Comparison of ENCODE assay signal across 11 cellular contexts in the genomic region with DNA sequence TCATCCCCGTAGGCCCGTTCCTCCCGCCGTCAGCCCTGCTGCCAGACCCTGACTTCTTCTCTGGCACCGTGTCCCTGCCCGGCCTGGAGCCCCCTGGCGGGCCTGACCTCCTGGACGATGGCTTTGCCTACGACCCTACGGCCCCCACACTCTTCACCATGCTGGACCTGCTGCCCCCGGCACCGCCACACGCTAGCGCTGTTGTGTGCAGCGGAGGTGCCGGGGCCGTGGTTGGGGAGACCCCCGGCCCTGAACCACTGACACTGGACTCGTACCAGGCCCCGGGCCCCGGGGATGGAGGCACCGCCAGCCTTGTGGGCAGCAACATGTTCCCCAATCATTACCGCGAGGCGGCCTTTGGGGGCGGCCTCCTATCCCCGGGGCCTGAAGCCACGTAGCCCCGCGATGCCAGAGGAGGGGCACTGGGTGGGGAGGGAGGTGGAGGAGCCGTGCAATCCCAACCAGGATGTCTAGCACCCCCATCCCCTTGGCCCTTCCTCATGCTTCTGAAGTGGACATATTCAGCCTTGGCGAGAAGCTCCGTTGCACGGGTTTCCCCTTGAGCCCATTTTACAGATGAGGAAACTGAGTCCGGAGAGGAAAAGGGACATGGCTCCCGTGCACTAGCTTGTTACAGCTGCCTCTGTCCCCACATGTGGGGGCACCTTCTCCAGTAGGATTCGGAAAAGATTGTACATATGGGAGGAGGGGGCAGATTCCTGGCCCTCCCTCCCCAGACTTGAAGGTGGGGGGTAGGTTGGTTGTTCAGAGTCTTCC. TPM values are rescaled to one million over a fixed set of nuclear protein-coding genes. Genes with fewer than 3 reads are reported as not detected.
DNase-seq lines count a peak whose midpoint lies in the region; ATAC-seq, FAIRE-seq and TF ChIP-seq lines count a peak whose summit lies in the region.
"Had no signal": no experiment of that assay in that cellular context is flagged by ENCODE, and none has a peak within 500 bp of the region (broad histone marks: within the 10 kb centered on the region; RNA-seq: fewer than 3 reads in every experiment).

No MANE protein-coding gene starts in this region.

- H3K27me3 ChIP-seq in H7 (ENCODE audit: control insufficient read depth, insufficient read depth, low read length) (no peaks in the 10 kb centered on the region), K562 (ENCODE audit: control insufficient read depth in 2 of 2, insufficient read depth in 2 of 2, low read length in 2 of 2) (no peaks in the 10 kb centered on the region), osteoblast (ENCODE audit: insufficient read depth, low read length) (no peaks in the 10 kb centered on the region), sigmoid colon (no peaks in the 10 kb centered on the region)

- peaks cover 33% of the 10 kb centered on the region for H3K79me2 ChIP-seq in K562 (ENCODE audit: control insufficient read depth, insufficient read depth, low read length)
- peaks cover 33% of the 10 kb centered on the region for H3K79me2 ChIP-seq in osteoblast (ENCODE audit: insufficient read depth, low read length)

- no peak for FAIRE-seq in K562 (lab: Jason Lieb, UNC)

- H3K9ac ChIP-seq in K562 (ENCODE audit: insufficient read depth in 1 of 2, low read depth in 2 of 2, low read length in 2 of 2), result peak overlapping the region in 1 of 2 experiments; percentile 65; a peak in 2 of 4 replicates

- ATAC-seq in K562 (no peak), HG02938 (IDR thresholded peaks at IDR 0.05; ENCODE audit: unreplicated experiment) (no peak)

- peaks cover 20% of the 10 kb centered on the region for H3K36me3 ChIP-seq in H7 (replicated peaks; ENCODE audit: control insufficient read depth, insufficient read depth, low read length)
- H3K36me3 ChIP-seq in K562 (ENCODE audit: control insufficient read depth, insufficient read depth, low read length), result peaks cover 27% of the 10 kb centered on the region
- peaks cover 43% of the 10 kb centered on the region for H3K36me3 ChIP-seq in osteoblast (ENCODE audit: insufficient read depth, low read length)
- peaks cover 0 to 68% (median 19%) of the 10 kb centered on the region in 4 donors for H3K36me3 ChIP-seq in sigmoid colon

- TF ChIP-seq POLR2A in K562 (conservative IDR thresholded peaks at IDR 0.05) (no peak), sigmoid colon (IDR thresholded peaks at IDR 0.05) (no peak)

- POLR2A ChIA-PET in activated CD4-positive, alpha-beta T cell treated with anti-CD3 and anti-CD28 coated beads, Interleukin-2, amount 10 ng/mL, durations not matched to agents 7 days and 5 days (lab: Charles Lee), result interaction anchor here (0.5 kb wide), 1 partner anchor 148 kb away, joined by 3 read pairs; no protein-coding TSS in a partner anchor
- POLR2A ChIA-PET in K562 (lab: Yijun Ruan, JAX), result interaction anchor here (1.0 to 1.7 kb wide), 3 partner anchors 9 to 20 kb away, joined by 4 to 6 read pairs (median 4); no protein-coding TSS in a partner anchor

- H3K4me2 ChIP-seq in K562 (ENCODE audit: insufficient read depth, low read length) (no peak overlapping the region), osteoblast (ENCODE audit: insufficient read depth, low read length) (no peak overlapping the region)

- no peaks in the 10 kb centered on the region for H3K9me3 Mint-ChIP-seq in activated CD4-positive, alpha-beta T cell treated with anti-CD3 and anti-CD28 coated beads, Interleukin-2, amount 10 ng/mL, durations not matched to agents 7 days and 5 days

- intact Hi-C loops in K562 (cut with micrococcal nuclease), result no loop called here
- intact Hi-C loops in sigmoid colon (cut with DNase I), result loop anchor here (2.0 to 5.0 kb wide), 3 partner anchors 35 to 55 kb away; a partner anchor contains a TSS

- peaks cover 34% of the 10 kb centered on the region for H3K4me1 Mint-ChIP-seq in activated CD4-positive, alpha-beta T cell treated with anti-CD3 and anti-CD28 coated beads, Interleukin-2, amount 10 ng/mL, durations not matched to agents 7 days and 5 days

- no TSS peak for BruUV-seq in K562 (replicated peaks; lab: Mats Ljungman, UMichigan)

- H3K36me3 Mint-ChIP-seq in activated CD4-positive, alpha-beta T cell treated with anti-CD3 and anti-CD28 coated beads, Interleukin-2, amount 10 ng/mL, durations not matched to agents 7 days and 5 days (ENCODE audit: low read depth), result peaks cover 48% of the 10 kb centered on the region

- 84% methylated on average over 32 of the region's 37 CpGs for WGBS in K562 (ENCODE audit: insufficient coverage, low coverage, missing lambda C conversion rate)
- 93 to 95% methylated on average over 37 of the region's 37 CpGs for WGBS in sigmoid colon, 2 donors

- CTCF ChIA-PET in activated CD4-positive, alpha-beta T cell treated with anti-CD3 and anti-CD28 coated beads, Interleukin-2, amount 10 ng/mL, durations not matched to agents 7 days and 5 days (lab: Charles Lee), result interaction anchor here (4.6 kb wide), 1 partner anchor 22 kb away, joined by 19 read pairs; no protein-coding TSS in a partner anchor
- CTCF ChIA-PET in K562 (lab: Yijun Ruan, JAX; ENCODE audit: low intra/inter-chr PET ratio), result no interaction called here

- no peak overlapping the region for H3K4me3 ChIP-seq in H7 (ENCODE audit: insufficient read depth, low read depth, low read length)
- H3K4me3 ChIP-seq in K562, result no peak overlapping the region
- H3K4me3 ChIP-seq in osteoblast (ENCODE audit: insufficient read depth, low read length), result no peak overlapping the region
- H3K4me3 ChIP-seq in sigmoid colon, result no peak overlapping the region

- H3K27ac Mint-ChIP-seq in activated CD4-positive, alpha-beta T cell treated with anti-CD3 and anti-CD28 coated beads, Interleukin-2, amount 10 ng/mL, durations not matched to agents 7 days and 5 days, result peak overlapping the region; percentile 25

- H2AFZ ChIP-seq in K562 (ENCODE audit: low read depth, low read length) (no peak overlapping the region), osteoblast (ENCODE audit: low read length) (no peak overlapping the region)

- H3K4me3 Mint-ChIP-seq in activated CD4-positive, alpha-beta T cell treated with anti-CD3 and anti-CD28 coated beads, Interleukin-2, amount 10 ng/mL, durations not matched to agents 7 days and 5 days, result peak overlapping the region; percentile 95

- TF ChIP-seq CTCF in K562 (IDR thresholded peaks at IDR 0.05 in 2 of 3, conservative IDR thresholded peaks at IDR 0.05 in 1 of 3; ENCODE audit: insufficient read depth in 2 of 3, low read depth in 1 of 3, low read length in 3 of 3) (no peak), osteoblast (IDR thresholded peaks at IDR 0.05; ENCODE audit: extremely low read depth, low read depth, low read length) (no peak), sigmoid colon (IDR thresholded peaks at IDR 0.05) (no peak)

- TF ChIP-seq EP300 in K562 (IDR thresholded peaks at IDR 0.05; ENCODE audit: low read length), result no peak
- TF ChIP-seq EP300 in sigmoid colon (IDR thresholded peaks at IDR 0.05), result no peak

- peaks cover 5% of the 10 kb centered on the region for H3K9me1 ChIP-seq in K562 (ENCODE audit: control insufficient read depth, insufficient read depth, low read length)

- peaks cover 3% of the 10 kb centered on the region; the same call in 1 of the 2 replicates for H3K9me3 ChIP-seq in K562 (replicated peaks; ENCODE audit: control insufficient read depth, insufficient read depth, low read depth, low read length)
- no peaks in the 10 kb centered on the region for H3K9me3 ChIP-seq in osteoblast (ENCODE audit: low read depth, low read length)
- H3K9me3 ChIP-seq in sigmoid colon, result no peaks in the 10 kb centered on the region

- H4K20me1 ChIP-seq in K562 (replicated peaks; ENCODE audit: control insufficient read depth, insufficient read depth, low read length) (peaks cover 22% of the 10 kb centered on the region), osteoblast (ENCODE audit: insufficient read depth, low read length) (peaks cover 26% of the 10 kb centered on the region)

- TF ChIP-seq RAD21 in K562 (CRISPR knock-in tag; conservative IDR thresholded peaks at IDR 0.05 in 1 of 2, IDR thresholded peaks at IDR 0.05 in 1 of 2), result no peak

- no peaks in the 10 kb centered on the region for H3K27me3 Mint-ChIP-seq in activated CD4-positive, alpha-beta T cell treated with anti-CD3 and anti-CD28 coated beads, Interleukin-2, amount 10 ng/mL, durations not matched to agents 7 days and 5 days

- no peak for DNase-seq in activated CD4-positive, alpha-beta T cell treated with anti-CD3 and anti-CD28 coated beads, Interleukin-2, amount 10 ng/mL, durations not matched to agents 7 days and 5 days
- no peak for DNase-seq in activated CD4-positive, alpha-beta T cell treated with anti-CD3 and anti-CD28 coated beads, Interleukin-2, amount 50 U/mL, for 4 hours
- DNase-seq in H7 (peak; percentile 54), K562 (ENCODE audit: extremely low read depth in 1 of 4, low spot score in 3 of 4) (no peak), osteoblast (ENCODE audit: insufficient read length, low spot score, missing footprints) (peak; percentile 54), sigmoid colon (no peak)
- DNase-seq in effector CD4-positive, alpha-beta T cell, result no peak
- DNase-seq: hippocampal formation, MM.1S had no signal

- in situ Hi-C loops in K562 (cut with MboI), result no loop called here

- H3K4me1 ChIP-seq in K562 (replicated peaks in 1 of 2; ENCODE audit: control insufficient read depth in 2 of 2, insufficient read depth in 2 of 2, low read length in 2 of 2), result peaks cover 11 to 38% of the 10 kb centered on the region in 2 experiments; a peak in 4 of 5 replicates
- peaks cover 11% of the 10 kb centered on the region for H3K4me1 ChIP-seq in osteoblast (ENCODE audit: insufficient read depth, low read length)
- H3K4me1 ChIP-seq in sigmoid colon, result peaks cover 0 to 37% (median 29%) of the 10 kb centered on the region in 4 donors

- H3K27ac ChIP-seq in K562 (ENCODE audit: extremely low read depth, low read depth, low read length) (no peak overlapping the region), osteoblast (ENCODE audit: low read depth, low read length) (no peak overlapping the region), sigmoid colon (peak overlapping the region in 1 of 4 donors; percentile 94)

RNA-seq across cellular contexts. Expression of a gene that starts 1.3 kb away (rescaled TPM):
- 100 to 1,000 TPM; 101 to 109 TPM for total RNA-seq in activated CD4-positive, alpha-beta T cell treated with anti-CD3 and anti-CD28 coated beads, Interleukin-2, amount 10 ng/mL, durations not matched to agents 7 days and 5 days
- total RNA-seq in H7 (2014; rRNA removed; shearing (Covaris generic)), result 31.4 and 35.2 TPM in 2 replicates
- total RNA-seq in K562 (2011; cell fraction: chromatin; rRNA removed; ENCODE audit: low replicate concordance), result 297 and 460 TPM in 2 replicates
- total RNA-seq in K562 (2011; cell fraction: nucleolus; rRNA removed), result 224 and 226 TPM in 2 replicates
- total RNA-seq in K562 (2011; cell fraction: nucleoplasm; rRNA removed), result 233 and 263 TPM in 2 replicates
- total RNA-seq in K562 (2014; rRNA removed), result 56.7 and 74.5 TPM in 2 replicates
- total RNA-seq in K562 (2014; rRNA removed; fragmentation: Illumina TruSeq; extraction: Trizol), result 31.1 and 34.6 TPM in 2 replicates
- 46.4 and 46.7 TPM in 2 replicates for total RNA-seq in K562 (2015; rRNA removed; fragmentation: Illumina TruSeq; extraction: Trizol)
- 81.6 and 86.3 TPM in 2 replicates for total RNA-seq in K562 (2021)
- 34.4 and 55.3 TPM in 2 replicates for polyA plus RNA-seq in K562 (2011; rRNA removed)
- 18.3 and 19.8 TPM in 2 replicates for polyA plus RNA-seq in K562 (2011; cell fraction: cytosol; rRNA removed)
- 277 and 310 TPM in 2 replicates for polyA plus RNA-seq in K562 (2011; cell fraction: nucleus; rRNA removed)
- polyA plus RNA-seq in K562 (2012), result 71.3 and 94.7 TPM in 2 replicates
- polyA plus RNA-seq in K562 (2014; fragmentation: Illumina TruSeq; extraction: Trizol), result 44.0 and 45.2 TPM in 2 replicates
- polyA plus RNA-seq in K562 (2014; fragmentation: Nextera tagmentation; extraction: Ambion mirVana), result 1 to 10 TPM in 1 of 2 experiments, under 1 TPM in 1; 0.94 to 1.2 TPM
- polyA plus RNA-seq in K562 (2014; rRNA removed), result 72.2 and 80.0 TPM in 2 replicates
- polyA minus RNA-seq in K562 (2011; rRNA and poly(A)+ RNA removed), result 25.8 and 29.7 TPM in 2 replicates
- polyA minus RNA-seq in K562 (2011; cell fraction: cytosol; rRNA and poly(A)+ RNA removed), result 18.8 and 19.3 TPM in 2 replicates
- 39.9 and 51.1 TPM in 2 replicates for polyA minus RNA-seq in K562 (2011; cell fraction: nucleus; rRNA and poly(A)+ RNA removed)
- 17.0 and 17.1 TPM in 2 replicates for total RNA-seq in osteoblast
- total RNA-seq in sigmoid colon, result 100 to 1,000 TPM in 1 of 4 donors, 10 to 100 TPM in 3; 61.9 to 157 (median 73.7) TPM
- 10 to 100 TPM; 19.0 to 70.8 (median 19.2) TPM for polyA plus RNA-seq in sigmoid colon

RNA-seq across cellular contexts. Expression of a gene that starts 36.3 kb away (rescaled TPM):
- total RNA-seq in activated CD4-positive, alpha-beta T cell treated with anti-CD3 and anti-CD28 coated beads, Interleukin-2, amount 10 ng/mL, durations not matched to agents 7 days and 5 days, result 10 to 100 TPM; 16.8 to 20.0 TPM
- total RNA-seq in H7 (2014; rRNA removed; shearing (Covaris generic)), result 2.7 and 4.1 TPM in 2 replicates
- 1.5 TPM in 1 of 2 replicates, not detected in the other for total RNA-seq in K562 (2011; cell fraction: chromatin; rRNA removed; ENCODE audit: low replicate concordance)
- 0.67 and 0.92 TPM in 2 replicates for total RNA-seq in K562 (2011; cell fraction: nucleolus; rRNA removed)
- 0.88 and 1.2 TPM in 2 replicates for total RNA-seq in K562 (2011; cell fraction: nucleoplasm; rRNA removed)
- total RNA-seq in K562 (2014; rRNA removed), result 0.24 and 0.95 TPM in 2 replicates
- total RNA-seq in K562 (2014; rRNA removed; fragmentation: Illumina TruSeq; extraction: Trizol), result 0.15 and 0.29 TPM in 2 replicates
- 0.08 and 0.18 TPM in 2 replicates for total RNA-seq in K562 (2015; rRNA removed; fragmentation: Illumina TruSeq; extraction: Trizol)
- total RNA-seq in K562 (2021), result 0.89 and 1.1 TPM in 2 replicates
- polyA plus RNA-seq in K562 (2011; rRNA removed), result 0.24 and 0.35 TPM in 2 replicates
- 0.25 and 1.1 TPM in 2 replicates for polyA plus RNA-seq in K562 (2011; cell fraction: cytosol; rRNA removed)
- polyA plus RNA-seq in K562 (2011; cell fraction: nucleus; rRNA removed), result 0.41 and 0.68 TPM in 2 replicates
- polyA plus RNA-seq in K562 (2012), result 1.1 and 3.7 TPM in 2 replicates
- 0.17 and 0.28 TPM in 2 replicates for polyA plus RNA-seq in K562 (2014; fragmentation: Illumina TruSeq; extraction: Trizol)
- polyA plus RNA-seq in K562 (2014; fragmentation: Nextera tagmentation; extraction: Ambion mirVana), result not detected
- polyA plus RNA-seq in K562 (2014; rRNA removed), result 1.1 and 2.1 TPM in 2 replicates
- 0.24 and 0.35 TPM in 2 replicates for polyA minus RNA-seq in K562 (2011; rRNA and poly(A)+ RNA removed)
- polyA minus RNA-seq in K562 (2011; cell fraction: cytosol; rRNA and poly(A)+ RNA removed), result 0.57 and 1.4 TPM in 2 replicates
- polyA minus RNA-seq in K562 (2011; cell fraction: nucleus; rRNA and poly(A)+ RNA removed), result 0.11 and 0.54 TPM in 2 replicates
- total RNA-seq in osteoblast, result 8.5 and 9.8 TPM in 2 replicates
- total RNA-seq in sigmoid colon, result 10 to 100 TPM in 1 of 4 donors, 1 to 10 TPM in 3; 3.2 to 16.7 (median 4.1) TPM
- 10 to 100 TPM; 21.0 to 50.2 (median 30.0) TPM for polyA plus RNA-seq in sigmoid colon

RNA-seq across cellular contexts. Expression of a gene that starts 38.7 kb away (rescaled TPM):
- total RNA-seq in activated CD4-positive, alpha-beta T cell treated with anti-CD3 and anti-CD28 coated beads, Interleukin-2, amount 10 ng/mL, durations not matched to agents 7 days and 5 days, result 1 to 10 TPM; 4.0 to 4.1 TPM
- total RNA-seq in H7 (2014; rRNA removed; shearing (Covaris generic)), result 2.6 and 4.2 TPM in 2 replicates
- 0.25 and 1.9 TPM in 2 replicates for total RNA-seq in K562 (2011; cell fraction: chromatin; rRNA removed; ENCODE audit: low replicate concordance)
- 2.4 and 3.5 TPM in 2 replicates for total RNA-seq in K562 (2011; cell fraction: nucleolus; rRNA removed)
- 0.92 and 1.3 TPM in 2 replicates for total RNA-seq in K562 (2011; cell fraction: nucleoplasm; rRNA removed)
- total RNA-seq in K562 (2014; rRNA removed) (1.5 and 2.7 TPM in 2 replicates), K562 (2014; rRNA removed; fragmentation: Illumina TruSeq; extraction: Trizol) (0.07 TPM in 1 of 2 replicates, not detected in the other), K562 (2015; rRNA removed; fragmentation: Illumina TruSeq; extraction: Trizol) (0.54 and 0.72 TPM in 2 replicates), K562 (2021) (8.8 and 10.3 TPM in 2 replicates), osteoblast (under 0.01 TPM in 1 of 2 replicates, not detected in the other), sigmoid colon (1 to 10 TPM in 1 of 4 donors, under 1 TPM in 1, not detected in 2; 0.41 to 1.2 TPM)
- polyA plus RNA-seq in K562 (2011; rRNA removed) (0.13 and 0.28 TPM in 2 replicates), K562 (2014; fragmentation: Illumina TruSeq; extraction: Trizol) (0.39 and 2.0 TPM in 2 replicates), K562 (2014; fragmentation: Nextera tagmentation; extraction: Ambion mirVana) (under 1 TPM in 1 of 2 experiments, not detected in 1; 0.03 TPM), K562 (2014; rRNA removed) (2.0 and 2.4 TPM in 2 replicates), sigmoid colon (1 to 10 TPM; 2.8 to 5.4 (median 3.0) TPM)
- polyA plus RNA-seq in K562 (2011; cell fraction: cytosol; rRNA removed), result 0.24 and 1.1 TPM in 2 replicates
- 0.52 and 1.4 TPM in 2 replicates for polyA plus RNA-seq in K562 (2011; cell fraction: nucleus; rRNA removed)
- polyA plus RNA-seq in K562 (2012), result 3.2 and 3.6 TPM in 2 replicates
- 0.11 and 0.21 TPM in 2 replicates for polyA minus RNA-seq in K562 (2011; rRNA and poly(A)+ RNA removed)
- 2.0 and 3.5 TPM in 2 replicates for polyA minus RNA-seq in K562 (2011; cell fraction: cytosol; rRNA and poly(A)+ RNA removed)
- 0.94 and 1.00 TPM in 2 replicates for polyA minus RNA-seq in K562 (2011; cell fraction: nucleus; rRNA and poly(A)+ RNA removed)
- total RNA-seq: skeletal muscle tissue had no signal

RNA-seq across cellular contexts. Expression of a gene that starts 41.5 kb away (rescaled TPM):
- 10 to 100 TPM; 27.1 to 30.0 TPM for total RNA-seq in activated CD4-positive, alpha-beta T cell treated with anti-CD3 and anti-CD28 coated beads, Interleukin-2, amount 10 ng/mL, durations not matched to agents 7 days and 5 days
- total RNA-seq in H7 (2014; rRNA removed; shearing (Covaris generic)), result 72.2 and 77.0 TPM in 2 replicates
- total RNA-seq in K562 (2011; cell fraction: chromatin; rRNA removed; ENCODE audit: low replicate concordance), result 22.7 and 62.8 TPM in 2 replicates
- 37.2 and 43.2 TPM in 2 replicates for total RNA-seq in K562 (2011; cell fraction: nucleolus; rRNA removed)
- 26.5 and 32.7 TPM in 2 replicates for total RNA-seq in K562 (2011; cell fraction: nucleoplasm; rRNA removed)
- total RNA-seq in K562 (2014; rRNA removed), result 54.9 and 62.7 TPM in 2 replicates
- 31.3 and 33.0 TPM in 2 replicates for total RNA-seq in K562 (2014; rRNA removed; fragmentation: Illumina TruSeq; extraction: Trizol)
- total RNA-seq in K562 (2015; rRNA removed; fragmentation: Illumina TruSeq; extraction: Trizol), result 39.5 and 42.3 TPM in 2 replicates
- total RNA-seq in K562 (2021), result 60.7 and 62.6 TPM in 2 replicates
- 23.1 and 32.5 TPM in 2 replicates for polyA plus RNA-seq in K562 (2011; rRNA removed)
- polyA plus RNA-seq in K562 (2011; cell fraction: cytosol; rRNA removed), result 41.8 and 86.0 TPM in 2 replicates
- polyA plus RNA-seq in K562 (2011; cell fraction: nucleus; rRNA removed), result 34.9 and 43.7 TPM in 2 replicates
- 41.3 and 54.9 TPM in 2 replicates for polyA plus RNA-seq in K562 (2012)
- polyA plus RNA-seq in K562 (2014; fragmentation: Illumina TruSeq; extraction: Trizol), result 32.6 and 50.6 TPM in 2 replicates
- polyA plus RNA-seq in K562 (2014; fragmentation: Nextera tagmentation; extraction: Ambion mirVana), result 100 to 1,000 TPM in 1 of 2 experiments, 10 to 100 TPM in 1; 84.9 to 124 TPM
- 49.6 and 57.5 TPM in 2 replicates for polyA plus RNA-seq in K562 (2014; rRNA removed)
- polyA minus RNA-seq in K562 (2011; rRNA and poly(A)+ RNA removed), result 5.7 and 7.6 TPM in 2 replicates
- polyA minus RNA-seq in K562 (2011; cell fraction: cytosol; rRNA and poly(A)+ RNA removed), result 17.8 and 23.9 TPM in 2 replicates
- 7.9 and 11.3 TPM in 2 replicates for polyA minus RNA-seq in K562 (2011; cell fraction: nucleus; rRNA and poly(A)+ RNA removed)
- 8.3 and 14.8 TPM in 2 replicates for total RNA-seq in osteoblast
- 10 to 100 TPM; 10.3 to 18.2 (median 16.2) TPM for total RNA-seq in sigmoid colon
- polyA plus RNA-seq in sigmoid colon, result 10 to 100 TPM; 27.0 to 31.2 (median 30.6) TPM

RNA-seq across cellular contexts. Expression of a gene that starts 55.4 kb away (rescaled TPM):
- 10 to 100 TPM; 21.1 to 21.7 TPM for total RNA-seq in activated CD4-positive, alpha-beta T cell treated with anti-CD3 and anti-CD28 coated beads, Interleukin-2, amount 10 ng/mL, durations not matched to agents 7 days and 5 days
- 30.0 and 32.9 TPM in 2 replicates for total RNA-seq in H7 (2014; rRNA removed; shearing (Covaris generic))
- 32.7 and 64.0 TPM in 2 replicates for total RNA-seq in K562 (2011; cell fraction: chromatin; rRNA removed; ENCODE audit: low replicate concordance)
- total RNA-seq in K562 (2011; cell fraction: nucleolus; rRNA removed), result 49.9 and 53.4 TPM in 2 replicates
- total RNA-seq in K562 (2011; cell fraction: nucleoplasm; rRNA removed), result 37.0 and 42.9 TPM in 2 replicates
- total RNA-seq in K562 (2014; rRNA removed), result 20.3 and 38.6 TPM in 2 replicates
- 3.1 and 3.5 TPM in 2 replicates for total RNA-seq in K562 (2014; rRNA removed; fragmentation: Illumina TruSeq; extraction: Trizol)
- 7.9 and 8.4 TPM in 2 replicates for total RNA-seq in K562 (2015; rRNA removed; fragmentation: Illumina TruSeq; extraction: Trizol)
- 16.4 and 17.6 TPM in 2 replicates for total RNA-seq in K562 (2021)
- 7.3 and 8.0 TPM in 2 replicates for polyA plus RNA-seq in K562 (2011; rRNA removed)
- polyA plus RNA-seq in K562 (2011; cell fraction: cytosol; rRNA removed), result 7.1 and 13.5 TPM in 2 replicates
- polyA plus RNA-seq in K562 (2011; cell fraction: nucleus; rRNA removed), result 51.3 and 83.8 TPM in 2 replicates
- 18.5 and 23.4 TPM in 2 replicates for polyA plus RNA-seq in K562 (2012)
- 2.7 and 5.0 TPM in 2 replicates for polyA plus RNA-seq in K562 (2014; fragmentation: Illumina TruSeq; extraction: Trizol)
- under 1 TPM; 0.04 to 0.10 TPM for polyA plus RNA-seq in K562 (2014; fragmentation: Nextera tagmentation; extraction: Ambion mirVana)
- polyA plus RNA-seq in K562 (2014; rRNA removed), result 19.9 and 22.0 TPM in 2 replicates
- polyA minus RNA-seq in K562 (2011; rRNA and poly(A)+ RNA removed), result 4.4 and 5.2 TPM in 2 replicates
- polyA minus RNA-seq in K562 (2011; cell fraction: cytosol; rRNA and poly(A)+ RNA removed), result 4.8 and 13.3 TPM in 2 replicates
- polyA minus RNA-seq in K562 (2011; cell fraction: nucleus; rRNA and poly(A)+ RNA removed), result 14.3 and 14.8 TPM in 2 replicates
- total RNA-seq in osteoblast, result 43.9 and 53.6 TPM in 2 replicates
- 10 to 100 TPM; 17.8 to 23.2 (median 19.9) TPM for total RNA-seq in sigmoid colon
- polyA plus RNA-seq in sigmoid colon, result 10 to 100 TPM; 21.6 to 32.5 (median 22.4) TPM

Comparison
In these comparisons a context has a peak if more than half of its experiments do, and no peak if none do; other contexts are left out.
1. DNase-seq: peak in H7 (single experiment) and osteoblast (single experiment); none in activated CD4-positive, alpha-beta T cell treated with anti-CD3 and anti-CD28 coated beads, Interleukin-2, amount 10 ng/mL, durations not matched to agents 7 days and 5 days (single experiment), activated CD4-positive, alpha-beta T cell treated with anti-CD3 and anti-CD28 coated beads, Interleukin-2, amount 50 U/mL, for 4 hours (0 of 2), K562 (0 of 4), effector CD4-positive, alpha-beta T cell (single experiment) and sigmoid colon (single experiment).